In the genomic region with DNA sequence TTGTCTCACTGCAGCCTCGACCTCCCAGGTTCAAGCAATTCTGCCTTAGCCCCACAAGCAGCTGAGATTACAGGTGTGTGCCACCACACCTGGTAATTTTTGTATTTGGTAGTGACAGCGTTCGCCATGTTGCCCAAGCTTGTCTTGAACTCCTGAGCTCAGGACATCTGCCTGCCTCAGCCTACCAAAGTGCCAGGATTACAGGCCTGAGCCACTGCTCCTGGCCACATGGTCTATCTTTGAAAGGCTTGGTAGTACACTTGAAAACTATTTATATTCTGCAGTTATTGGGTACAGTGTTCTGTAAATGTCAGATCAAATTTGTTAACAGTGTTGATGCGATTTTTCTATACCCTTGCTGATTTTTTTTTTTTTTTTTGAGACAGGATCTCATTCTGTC, we compare ENCODE assay signal across 2 cellular contexts.
A peak's percentile ranks its signal among the peaks of the same experiment; 100 is the strongest.
TF ChIP-seq lines count a peak whose summit lies in the region.

No MANE protein-coding gene starts in this region.

TF ChIP-seq in K562, 482 proteins besides CTCF, POLR2A, EP300 and RAD21 (continues in another document):
- TF ChIP-seq ZNF324 (CRISPR knock-in tag; IDR thresholded peaks at IDR 0.05) (no peak), KAT2B (IDR thresholded peaks at IDR 0.05; ENCODE audit: low read depth, low read length) (no peak), MYNN (IDR thresholded peaks at IDR 0.05) (no peak), MYNN (CRISPR knock-in tag; IDR thresholded peaks at IDR 0.05) (no peak), HNRNPL (IDR thresholded peaks at IDR 0.05; ENCODE audit: low read depth, low read length) (no peak), ZNF23 (CRISPR knock-in tag; IDR thresholded peaks at IDR 0.05) (no peak), PTRF (tag; IDR thresholded peaks at IDR 0.05) (peak; percentile 59; the same call in 1 of the 2 replicates), POLR2B (IDR thresholded peaks at IDR 0.05; ENCODE audit: low read depth, partially characterized antibody) (no peak), CHCHD3 (CRISPR knock-in tag; IDR thresholded peaks at IDR 0.05) (no peak), NR2C1 (IDR thresholded peaks at IDR 0.05) (no peak), NR2C1 (tag; IDR thresholded peaks at IDR 0.05) (peak; percentile 45; the same call in 1 of the 2 replicates), ERF (CRISPR knock-in tag; IDR thresholded peaks at IDR 0.05) (0 out of 2 replicates have a peak, but pooled peaks have one; percentile 48), ZNF644 (tag; IDR thresholded peaks at IDR 0.05; ENCODE audit: low read depth) (0 out of 2 replicates have a peak, but pooled peaks have one; percentile 40), BCL6 (CRISPR knock-in tag; IDR thresholded peaks at IDR 0.05) (no peak), HDAC1 (IDR thresholded peaks at IDR 0.05) (no peak), CXXC5 (CRISPR knock-in tag; IDR thresholded peaks at IDR 0.05) (peak; percentile 38; the same call in 1 of the 2 replicates), EP400 (IDR thresholded peaks at IDR 0.05) (peak; percentile 20; the same call in 1 of the 2 replicates), DMBX1 (CRISPR knock-in tag; IDR thresholded peaks at IDR 0.05; ENCODE audit: borderline replicate concordance) (peak; percentile 81; the same call in 1 of the 2 replicates)
- TF ChIP-seq, protein P1, sequence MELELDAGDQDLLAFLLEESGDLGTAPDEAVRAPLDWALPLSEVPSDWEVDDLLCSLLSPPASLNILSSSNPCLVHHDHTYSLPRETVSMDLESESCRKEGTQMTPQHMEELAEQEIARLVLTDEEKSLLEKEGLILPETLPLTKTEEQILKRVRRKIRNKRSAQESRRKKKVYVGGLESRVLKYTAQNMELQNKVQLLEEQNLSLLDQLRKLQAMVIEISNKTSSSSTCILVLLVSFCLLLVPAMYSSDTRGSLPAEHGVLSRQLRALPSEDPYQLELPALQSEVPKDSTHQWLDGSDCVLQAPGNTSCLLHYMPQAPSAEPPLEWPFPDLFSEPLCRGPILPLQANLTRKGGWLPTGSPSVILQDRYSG (tag; conservative IDR thresholded peaks at IDR 0.05; ENCODE audit: low read depth), result peak; percentile 44; the same call in 1 of the 2 replicates
- TF ChIP-seq, protein P2, sequence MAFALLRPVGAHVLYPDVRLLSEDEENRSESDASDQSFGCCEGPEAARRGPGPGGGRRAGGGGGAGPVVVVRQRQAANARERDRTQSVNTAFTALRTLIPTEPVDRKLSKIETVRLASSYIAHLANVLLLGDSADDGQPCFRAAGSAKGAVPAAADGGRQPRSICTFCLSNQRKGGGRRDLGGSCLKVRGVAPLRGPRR (CRISPR knock-in tag; IDR thresholded peaks at IDR 0.05), result 0 out of 2 replicates have a peak, but pooled peaks have one; percentile 24
- TF ChIP-seq, protein P3, sequence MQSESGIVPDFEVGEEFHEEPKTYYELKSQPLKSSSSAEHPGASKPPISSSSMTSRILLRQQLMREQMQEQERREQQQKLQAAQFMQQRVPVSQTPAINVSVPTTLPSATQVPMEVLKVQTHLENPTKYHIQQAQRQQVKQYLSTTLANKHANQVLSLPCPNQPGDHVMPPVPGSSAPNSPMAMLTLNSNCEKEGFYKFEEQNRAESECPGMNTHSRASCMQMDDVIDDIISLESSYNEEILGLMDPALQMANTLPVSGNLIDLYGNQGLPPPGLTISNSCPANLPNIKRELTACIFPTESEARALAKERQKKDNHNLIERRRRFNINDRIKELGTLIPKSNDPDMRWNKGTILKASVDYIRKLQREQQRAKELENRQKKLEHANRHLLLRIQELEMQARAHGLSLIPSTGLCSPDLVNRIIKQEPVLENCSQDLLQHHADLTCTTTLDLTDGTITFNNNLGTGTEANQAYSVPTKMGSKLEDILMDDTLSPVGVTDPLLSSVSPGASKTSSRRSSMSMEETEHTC (IDR thresholded peaks at IDR 0.05), result no peak
- TF ChIP-seq, protein P4, sequence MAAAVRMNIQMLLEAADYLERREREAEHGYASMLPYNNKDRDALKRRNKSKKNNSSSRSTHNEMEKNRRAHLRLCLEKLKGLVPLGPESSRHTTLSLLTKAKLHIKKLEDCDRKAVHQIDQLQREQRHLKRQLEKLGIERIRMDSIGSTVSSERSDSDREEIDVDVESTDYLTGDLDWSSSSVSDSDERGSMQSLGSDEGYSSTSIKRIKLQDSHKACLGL (CRISPR knock-in tag; IDR thresholded peaks at IDR 0.05; ENCODE audit: borderline replicate concordance, poor library complexity, severe bottlenecking), result no peak
- TF ChIP-seq, protein P5, sequence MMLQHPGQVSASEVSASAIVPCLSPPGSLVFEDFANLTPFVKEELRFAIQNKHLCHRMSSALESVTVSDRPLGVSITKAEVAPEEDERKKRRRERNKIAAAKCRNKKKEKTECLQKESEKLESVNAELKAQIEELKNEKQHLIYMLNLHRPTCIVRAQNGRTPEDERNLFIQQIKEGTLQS (IDR thresholded peaks at IDR 0.05), result no peak
- TF ChIP-seq, protein P5 (CRISPR knock-in tag; conservative IDR thresholded peaks at IDR 0.05), result no peak
- TF ChIP-seq, protein P6, sequence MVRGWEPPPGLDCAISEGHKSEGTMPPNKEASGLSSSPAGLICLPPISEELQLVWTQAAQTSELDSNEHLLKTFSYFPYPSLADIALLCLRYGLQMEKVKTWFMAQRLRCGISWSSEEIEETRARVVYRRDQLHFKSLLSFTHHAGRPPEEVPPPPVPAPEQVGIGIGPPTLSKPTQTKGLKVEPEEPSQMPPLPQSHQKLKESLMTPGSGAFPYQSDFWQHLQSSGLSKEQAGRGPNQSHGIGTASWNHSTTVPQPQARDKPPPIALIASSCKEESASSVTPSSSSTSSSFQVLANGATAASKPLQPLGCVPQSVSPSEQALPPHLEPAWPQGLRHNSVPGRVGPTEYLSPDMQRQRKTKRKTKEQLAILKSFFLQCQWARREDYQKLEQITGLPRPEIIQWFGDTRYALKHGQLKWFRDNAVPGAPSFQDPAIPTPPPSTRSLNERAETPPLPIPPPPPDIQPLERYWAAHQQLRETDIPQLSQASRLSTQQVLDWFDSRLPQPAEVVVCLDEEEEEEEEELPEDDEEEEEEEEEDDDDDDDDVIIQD (CRISPR knock-in tag; IDR thresholded peaks at IDR 0.05), result no peak
- TF ChIP-seq, protein P7, sequence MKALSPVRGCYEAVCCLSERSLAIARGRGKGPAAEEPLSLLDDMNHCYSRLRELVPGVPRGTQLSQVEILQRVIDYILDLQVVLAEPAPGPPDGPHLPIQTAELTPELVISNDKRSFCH (CRISPR knock-in tag; IDR thresholded peaks at IDR 0.05), result no peak
- TF ChIP-seq, protein P7 (tag; IDR thresholded peaks at IDR 0.05), result peak; percentile 52; the same call in 1 of the 2 replicates

TF ChIP-seq in endothelial cell of umbilical vein, 7 proteins besides CTCF, POLR2A, EP300 and RAD21:
- no peak for TF ChIP-seq POLR2AphosphoS5 (IDR thresholded peaks at IDR 0.05; ENCODE audit: insufficient read depth, low read depth, low read length)
- TF ChIP-seq JUN (IDR thresholded peaks at IDR 0.05; ENCODE audit: borderline replicate concordance, insufficient read depth, insufficient read length, low read depth), result no peak
- no peak for TF ChIP-seq GATA2 (IDR thresholded peaks at IDR 0.05; ENCODE audit: insufficient read depth, insufficient read length, low read depth, low read length)
- TF ChIP-seq, protein P8, sequence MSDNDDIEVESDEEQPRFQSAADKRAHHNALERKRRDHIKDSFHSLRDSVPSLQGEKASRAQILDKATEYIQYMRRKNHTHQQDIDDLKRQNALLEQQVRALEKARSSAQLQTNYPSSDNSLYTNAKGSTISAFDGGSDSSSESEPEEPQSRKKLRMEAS (IDR thresholded peaks at IDR 0.05; ENCODE audit: insufficient read depth, insufficient read length), result no peak
- no peak for TF ChIP-seq FOS (IDR thresholded peaks at IDR 0.05; ENCODE audit: borderline replicate concordance, insufficient read depth, low read length)
- no peak for TF ChIP-seq MYC (IDR thresholded peaks at IDR 0.05; ENCODE audit: low read depth, low read length)
- no peak for TF ChIP-seq EZH2 (IDR thresholded peaks at IDR 0.05; ENCODE audit: borderline replicate concordance, low read depth, low read length, severe bottlenecking)
